9 cellular contexts compared by ENCODE assay signal in the genomic region with DNA sequence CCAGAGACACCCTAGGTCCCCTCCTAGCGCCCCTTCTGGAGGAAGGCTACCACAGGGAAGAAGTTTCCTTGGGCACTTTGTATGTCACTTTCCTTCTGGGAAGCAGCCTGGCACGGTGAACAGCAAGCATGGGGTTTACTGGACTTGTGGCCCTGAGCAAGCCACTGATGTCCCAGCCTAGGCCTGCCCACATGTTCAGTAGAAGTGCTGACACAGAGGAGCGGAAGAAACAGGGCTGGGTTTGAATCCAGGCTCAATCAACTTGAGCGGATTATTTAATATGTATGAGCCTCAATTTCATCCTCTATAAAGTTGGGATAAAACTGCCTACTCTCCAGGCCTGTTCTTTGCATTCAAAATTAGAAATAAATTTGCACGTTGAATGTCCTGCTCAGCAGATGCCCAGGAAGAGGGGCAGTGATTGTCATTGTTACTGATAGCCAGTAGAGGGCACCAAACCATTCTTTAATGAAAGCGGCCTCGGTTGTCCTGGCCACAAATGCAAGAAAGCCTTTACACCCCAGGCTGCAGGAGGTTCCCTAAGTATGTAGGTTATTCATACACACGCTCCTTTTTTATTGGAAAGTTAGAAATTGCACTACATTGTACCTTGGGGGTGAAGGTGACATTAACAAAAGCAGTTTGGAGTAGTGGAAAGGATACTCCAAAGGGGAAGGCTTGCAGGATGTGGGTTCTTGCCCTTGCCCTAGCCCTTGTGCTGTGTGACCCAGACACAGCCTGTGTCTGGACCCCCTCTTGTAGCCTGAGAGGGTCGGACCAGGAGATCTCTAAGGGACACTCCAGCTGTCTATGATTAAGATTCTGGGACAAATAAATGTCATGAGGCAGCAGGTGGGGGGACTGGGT. TPM values are rescaled to one million over a fixed set of nuclear protein-coding genes. Genes with fewer than 3 reads are reported as not detected.
A peak's percentile ranks its signal among the peaks of the same experiment; 100 is the strongest.
DNase-seq lines count a peak whose midpoint lies in the region; ATAC-seq, FAIRE-seq and TF ChIP-seq lines count a peak whose summit lies in the region.
"Had no signal": no experiment of that assay in that cellular context is flagged by ENCODE, and none has a peak within 500 bp of the region (broad histone marks: within the 10 kb centered on the region; RNA-seq: fewer than 3 reads in every experiment).

No MANE protein-coding gene starts in this region.

- peak; percentile 71 to 88 (median 78) for TF ChIP-seq CTCF in pancreas (IDR thresholded peaks at IDR 0.05)

- H3K36me3 ChIP-seq in CD4-positive, CD25-positive, alpha-beta regulatory T cell (ENCODE audit: control insufficient read depth, insufficient read depth, low read length): no peaks in the 10 kb centered on the region
- H3K36me3 ChIP-seq in pancreas: no peaks in the 10 kb centered on the region

- H3K9me3 Mint-ChIP-seq in CD4-positive, CD25-positive, alpha-beta regulatory T cell: peaks cover 0 to 2% (median 0%) of the 10 kb centered on the region in 7 donors
- H3K9me3 Mint-ChIP-seq: IgD-negative memory B cell had no signal

- H3K27me3 Mint-ChIP-seq in CD4-positive, CD25-positive, alpha-beta regulatory T cell: peaks cover 28% of the 10 kb centered on the region

- 22% methylated on average over 9 of the region's 9 CpGs for WGBS in pancreas, 2 donors

- ATAC-seq in CD4-positive, CD25-positive, alpha-beta regulatory T cell (ENCODE audit: low read depth in 2 of 2): peak; percentile 69 to 81
- ATAC-seq in GM19395 (IDR thresholded peaks at IDR 0.05; ENCODE audit: unreplicated experiment) (peak; percentile 67), pancreas (peak; percentile 82 to 99 (median 96))

- H3K4me3 Mint-ChIP-seq in CD4-positive, CD25-positive, alpha-beta regulatory T cell: peak overlapping the region in 1 of 4 donors; percentile 1

- no peak overlapping the region for H3K4me3 ChIP-seq in CD4-positive, CD25-positive, alpha-beta regulatory T cell (ENCODE audit: low read depth, low read length)
- H3K4me3 ChIP-seq in pancreas: no peak overlapping the region

- H3K27ac ChIP-seq in CD4-positive, CD25-positive, alpha-beta regulatory T cell (ENCODE audit: insufficient read depth, low read length, poor library complexity, severe bottlenecking): no peak overlapping the region
- H3K27ac ChIP-seq in pancreas: no peak overlapping the region

- H3K4me1 Mint-ChIP-seq in CD4-positive, CD25-positive, alpha-beta regulatory T cell: peaks cover 11 to 23% (median 17%) of the 10 kb centered on the region in 4 donors

- peak overlapping the region in 1 of 3 donors; percentile 32 for H3K27ac Mint-ChIP-seq in CD4-positive, CD25-positive, alpha-beta regulatory T cell

- DNase-seq in CD4-positive, CD25-positive, alpha-beta regulatory T cell: peak; percentile 21 to 73 (median 64)
- DNase-seq in M059J (ENCODE audit: low read depth) (peak; percentile 69), RCC 7860 (ENCODE audit: low spot score) (peak; percentile 59), glomerular visceral epithelial cell (ENCODE audit: extremely low spot score) (peak; percentile 74), pancreas (peak in 3 of 6 donors; percentile 21 to 58 (median 37)), NCI-H446 treated with DMSO at 0.1 percent for 48 hours (lab: John Stamatoyannopoulos, UW) (no peak)
- DNase-seq in activated naive CD4-positive, alpha-beta T cell treated with anti-CD3 and anti-CD28 coated beads, Interleukin-2, amount 50 U/mL, for 16 hours: peak; percentile 37

- intact Hi-C loops in pancreas (cut with DNase I): loop anchor here in 2 of 3 donors (5.0 kb wide), 1 partner anchor 192 kb away; no protein-coding TSS in a partner anchor

- H3K36me3 Mint-ChIP-seq in CD4-positive, CD25-positive, alpha-beta regulatory T cell: no peaks in the 10 kb centered on the region
- H3K36me3 Mint-ChIP-seq: IgD-negative memory B cell had no signal

- FAIRE-seq in RCC 7860 (lab: Jason Lieb, UNC): peak; percentile 81
- peak; percentile 43 for FAIRE-seq in pancreas (lab: Jason Lieb, UNC)

- H3K9me3 ChIP-seq in CD4-positive, CD25-positive, alpha-beta regulatory T cell (ENCODE audit: control insufficient read depth in 2 of 2, low read length in 2 of 2): no peaks in the 10 kb centered on the region
- no peaks in the 10 kb centered on the region for H3K9me3 ChIP-seq in pancreas

- H3K4me1 ChIP-seq in CD4-positive, CD25-positive, alpha-beta regulatory T cell (ENCODE audit: control insufficient read depth, insufficient read depth, low read length, poor library complexity, severe bottlenecking): peaks cover 12% of the 10 kb centered on the region
- no peaks in the 10 kb centered on the region for H3K4me1 ChIP-seq in pancreas

- peaks cover 8% of the 10 kb centered on the region for H3K27me3 ChIP-seq in CD4-positive, CD25-positive, alpha-beta regulatory T cell (ENCODE audit: control insufficient read depth, insufficient read depth, low read length)
- peaks cover 0 to 3% (median 0%) of the 10 kb centered on the region in 4 donors for H3K27me3 ChIP-seq in pancreas

RNA-seq across cellular contexts. Expression of gene XPA, which starts 13.4 kb away (rescaled TPM):
- 22.2 TPM for total RNA-seq in CD4-positive, CD25-positive, alpha-beta regulatory T cell
- polyA plus RNA-seq in CD4-positive, CD25-positive, alpha-beta regulatory T cell: 10 to 100 TPM; 21.8 to 28.9 (median 25.8) TPM
- total RNA-seq in M059J (2014; rRNA removed; shearing (Covaris generic)): 9.5 and 13.9 TPM in 2 replicates
- 1 to 10 TPM; 4.9 to 7.6 (median 6.2) TPM for total RNA-seq in pancreas
- 10 to 100 TPM in 1 of 2 donors, 1 to 10 TPM in 1; 7.9 to 12.6 TPM for polyA plus RNA-seq in pancreas
